In the genomic region with DNA sequence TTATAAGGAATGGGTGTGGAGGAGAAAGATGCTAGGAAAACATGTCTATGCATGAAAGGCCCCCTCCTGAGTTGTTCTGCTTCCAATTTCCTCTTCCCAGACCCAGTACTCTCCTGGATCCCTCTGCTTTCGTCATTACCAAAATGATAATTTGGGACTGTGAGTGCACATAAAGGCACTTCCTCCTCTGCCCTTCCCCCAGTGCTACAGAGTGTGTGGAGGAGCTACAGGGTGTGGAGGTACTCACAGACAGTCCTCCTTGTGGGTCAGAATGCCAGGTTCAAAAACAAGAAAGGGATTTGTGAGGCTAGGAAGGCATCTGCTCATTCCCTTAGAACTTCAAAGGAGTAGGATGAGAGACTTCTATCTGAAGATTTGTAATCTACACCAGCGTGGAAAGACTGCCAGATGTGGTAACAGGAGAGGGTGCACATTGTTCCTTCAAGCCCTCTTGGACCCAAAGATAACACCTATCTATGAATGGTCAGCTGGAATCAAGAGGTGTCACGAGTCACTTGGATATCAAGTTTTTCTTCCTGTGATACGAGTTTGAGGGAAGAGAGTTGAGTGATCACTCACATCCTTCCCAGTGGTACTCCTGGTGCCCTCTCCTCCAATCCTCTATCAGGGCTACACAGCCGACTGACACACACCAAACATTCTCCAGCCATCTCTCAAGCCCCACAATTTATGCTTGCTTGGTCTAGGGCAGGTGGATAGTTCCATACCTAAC, we compare ENCODE assay signal across 11 cellular contexts.
"Had no signal": no experiment of that assay in that cellular context is flagged by ENCODE, and none has a peak within 500 bp of the region (broad histone marks: within the 10 kb centered on the region; RNA-seq: fewer than 3 reads in every experiment).

No MANE protein-coding gene starts in this region.

- DNase-seq: activated CD4-positive, alpha-beta memory T cell treated with anti-CD3 and anti-CD28 coated beads for 36 hours; activated effector memory CD4-positive, alpha-beta T cell treated with anti-CD3 and anti-CD28 coated beads, Interleukin-2, amount 50 U/mL, for 16 hours; activated naive CD8-positive, alpha-beta T cell treated with anti-CD3 and anti-CD28 coated beads, Interleukin-2, amount 10 ng/mL, durations not matched to agents 7 days and 5 days; activated T-cell treated with anti-CD3 and anti-CD28 coated beads, Interleukin-2, amount 50 U/mL, for 4 hours; anterior cingulate cortex; left ventricle myocardium superior; stimulated activated CD4-positive, alpha-beta T cell treated with anti-CD3 and anti-CD28 coated beads, Interleukin-15, amount 100 ng/mL, for 24 hours; T-helper 17 cell; trophoblast cell had no signal

- H3K79me2 ChIP-seq: parathyroid adenoma had no signal

- H3K4me3 ChIP-seq: neural progenitor cell had no signal

- H3K4me2 ChIP-seq: neural progenitor cell had no signal

- H3K9ac ChIP-seq: neural progenitor cell, parathyroid adenoma had no signal

- H3K27ac ChIP-seq: neural progenitor cell, parathyroid adenoma had no signal

- H3K27me3 ChIP-seq: neural progenitor cell had no signal

- ATAC-seq: activated T-cell treated with anti-CD3 and anti-CD28 coated beads, Interleukin-2, amount 50 U/mL, for 4 hours; left ventricle myocardium superior; T-helper 17 cell had no signal

- H3K4me1 ChIP-seq: neural progenitor cell, parathyroid adenoma had no signal

- H3K36me3 ChIP-seq: neural progenitor cell had no signal

- H2AFZ ChIP-seq: neural progenitor cell, parathyroid adenoma had no signal
